8 cellular contexts compared by ENCODE assay signal in genomic region chr12:56688129-56688845, GRCh38. TPM values are rescaled to one million over a fixed set of nuclear protein-coding genes. Genes with fewer than 3 reads are reported as not detected.
DNase-seq lines count a peak whose midpoint lies in the region; TF ChIP-seq lines count a peak whose summit lies in the region.

Gene PTGES3, minus strand, starts transcription at chr12:56688284. Its CDS starts 285 bp downstream, at chr12:56687999.

- H3K4me1 ChIP-seq in suprapubic skin: peaks cover 39% of the 10 kb centered on the region

- H3K27me3 Mint-ChIP-seq in HFFc6 (ENCODE audit: insufficient read depth): peaks cover 9% of the 10 kb centered on the region
- no peaks in the 10 kb centered on the region for H3K27me3 Mint-ChIP-seq in activated naive CD4-positive, alpha-beta T cell treated with anti-CD3 and anti-CD28 coated beads, Interleukin-2, amount 10 ng/mL, durations not matched to agents 7 days and 5 days

- peak; percentile 84 for DNase-seq in GM04503 (ENCODE audit: low read depth)
- peak; percentile 97 for DNase-seq in HFFc6
- DNase-seq in NB4 (ENCODE audit: low read depth): peak; percentile 99
- peak; percentile 87 for DNase-seq in SK-N-MC (ENCODE audit: low read depth, low spot score)
- peak; percentile 98 for DNase-seq in activated naive CD4-positive, alpha-beta T cell treated with anti-CD3 and anti-CD28 coated beads, Interleukin-2, amount 10 ng/mL, durations not matched to agents 7 days and 5 days
- DNase-seq in germinal center (ENCODE audit: low spot score): peak; percentile 97
- peak in 55 of 56 donors; percentile 74 to 100 (median 94) for DNase-seq in nucleus accumbens (lab: John Stamatoyannopoulos, UW)
- DNase-seq in suprapubic skin (ENCODE audit: low spot score in 2 of 2): peak; percentile 98

- peaks cover 31% of the 10 kb centered on the region for H3K36me3 Mint-ChIP-seq in HFFc6 (ENCODE audit: low read depth)
- peaks cover 32% of the 10 kb centered on the region for H3K36me3 Mint-ChIP-seq in activated naive CD4-positive, alpha-beta T cell treated with anti-CD3 and anti-CD28 coated beads, Interleukin-2, amount 10 ng/mL, durations not matched to agents 7 days and 5 days

- H3K4me3 Mint-ChIP-seq in HFFc6: peak within 1 kb of the TSS; percentile 100
- peak within 1 kb of the TSS; percentile 100 for H3K4me3 Mint-ChIP-seq in activated naive CD4-positive, alpha-beta T cell treated with anti-CD3 and anti-CD28 coated beads, Interleukin-2, amount 10 ng/mL, durations not matched to agents 7 days and 5 days

- under 1% methylated on average over 61 of the region's 64 CpGs for WGBS in suprapubic skin

- TF ChIP-seq EP300 in suprapubic skin (IDR thresholded peaks at IDR 0.05): no peak

- peaks cover 28% of the 10 kb centered on the region for H3K4me1 Mint-ChIP-seq in HFFc6 (ENCODE audit: low read depth)
- peaks cover 35% of the 10 kb centered on the region for H3K4me1 Mint-ChIP-seq in activated naive CD4-positive, alpha-beta T cell treated with anti-CD3 and anti-CD28 coated beads, Interleukin-2, amount 10 ng/mL, durations not matched to agents 7 days and 5 days

- TF ChIP-seq POLR2A in NB4 (IDR thresholded peaks at IDR 0.05; ENCODE audit: extremely low read depth, insufficient read length) (peak; percentile 89), suprapubic skin (IDR thresholded peaks at IDR 0.05) (peak; percentile 56 to 92)

- TF ChIP-seq CTCF in HFFc6 (IDR thresholded peaks at IDR 0.05) (no peak), NB4 (IDR thresholded peaks at IDR 0.05; ENCODE audit: low read depth, low read length) (no peak), suprapubic skin (IDR thresholded peaks at IDR 0.05) (no peak)

- no peaks in the 10 kb centered on the region for H3K27me3 ChIP-seq in suprapubic skin

- H3K27ac ChIP-seq in SK-N-MC: peak within 1 kb of the TSS; percentile 100
- peak within 1 kb of the TSS; percentile 97 for H3K27ac ChIP-seq in suprapubic skin

- peak within 1 kb of the TSS; percentile 97 for H3K9ac ChIP-seq in SK-N-MC (ENCODE audit: insufficient read length)

- no peaks in the 10 kb centered on the region for H3K9me3 Mint-ChIP-seq in HFFc6
- no peaks in the 10 kb centered on the region for H3K9me3 Mint-ChIP-seq in activated naive CD4-positive, alpha-beta T cell treated with anti-CD3 and anti-CD28 coated beads, Interleukin-2, amount 10 ng/mL, durations not matched to agents 7 days and 5 days

- peaks cover 26% of the 10 kb centered on the region; the same call in 1 of the 2 replicates for H3K36me3 ChIP-seq in SK-N-MC (ENCODE audit: insufficient read depth, low read length)
- no peaks in the 10 kb centered on the region for H3K36me3 ChIP-seq in suprapubic skin

- H3K4me3 ChIP-seq in NB4 (ENCODE audit: low read depth, low read length) (peak within 1 kb of the TSS; percentile 98), SK-N-MC (peak within 1 kb of the TSS; percentile 91), suprapubic skin (peak within 1 kb of the TSS; percentile 75)

- H3K9me3 ChIP-seq in SK-N-MC (ENCODE audit: low read depth, low read length) (no peaks in the 10 kb centered on the region), suprapubic skin (no peaks in the 10 kb centered on the region)

- CTCF ChIA-PET in activated naive CD4-positive, alpha-beta T cell treated with anti-CD3 and anti-CD28 coated beads, Interleukin-2, amount 10 ng/mL, durations not matched to agents 7 days and 5 days (lab: Charles Lee): interaction anchor here (0.8 to 3.2 kb wide), 4 partner anchors 31 to 70 kb away, joined by 3 to 12 read pairs (median 3); no protein-coding TSS in a partner anchor

- peak within 1 kb of the TSS; percentile 99 for H3K27ac Mint-ChIP-seq in HFFc6
- peak within 1 kb of the TSS; percentile 100 for H3K27ac Mint-ChIP-seq in activated naive CD4-positive, alpha-beta T cell treated with anti-CD3 and anti-CD28 coated beads, Interleukin-2, amount 10 ng/mL, durations not matched to agents 7 days and 5 days

RNA-seq across cellular contexts. Expression of gene PTGES3, which starts in this region (rescaled TPM):
- 100 to 1,000 TPM; 177 to 229 (median 216) TPM for total RNA-seq in HFFc6 (2021; fragmentation: NEBNext Ultra II Directional; extraction: Animal tissue kit (Norgen Biotek cat#: 25700))
- 10 to 100 TPM; 51.7 to 71.2 (median 69.9) TPM for total RNA-seq in suprapubic skin

Comparison
In these comparisons a context has a peak if more than half of its experiments do, and no peak if none do; other contexts are left out.
1. Peak in every context shown above with its lines: DNase-seq, H3K4me3 ChIP-seq and H3K27ac ChIP-seq.